Comparison of ENCODE assay signal across 1 cellular context in the genomic region with DNA sequence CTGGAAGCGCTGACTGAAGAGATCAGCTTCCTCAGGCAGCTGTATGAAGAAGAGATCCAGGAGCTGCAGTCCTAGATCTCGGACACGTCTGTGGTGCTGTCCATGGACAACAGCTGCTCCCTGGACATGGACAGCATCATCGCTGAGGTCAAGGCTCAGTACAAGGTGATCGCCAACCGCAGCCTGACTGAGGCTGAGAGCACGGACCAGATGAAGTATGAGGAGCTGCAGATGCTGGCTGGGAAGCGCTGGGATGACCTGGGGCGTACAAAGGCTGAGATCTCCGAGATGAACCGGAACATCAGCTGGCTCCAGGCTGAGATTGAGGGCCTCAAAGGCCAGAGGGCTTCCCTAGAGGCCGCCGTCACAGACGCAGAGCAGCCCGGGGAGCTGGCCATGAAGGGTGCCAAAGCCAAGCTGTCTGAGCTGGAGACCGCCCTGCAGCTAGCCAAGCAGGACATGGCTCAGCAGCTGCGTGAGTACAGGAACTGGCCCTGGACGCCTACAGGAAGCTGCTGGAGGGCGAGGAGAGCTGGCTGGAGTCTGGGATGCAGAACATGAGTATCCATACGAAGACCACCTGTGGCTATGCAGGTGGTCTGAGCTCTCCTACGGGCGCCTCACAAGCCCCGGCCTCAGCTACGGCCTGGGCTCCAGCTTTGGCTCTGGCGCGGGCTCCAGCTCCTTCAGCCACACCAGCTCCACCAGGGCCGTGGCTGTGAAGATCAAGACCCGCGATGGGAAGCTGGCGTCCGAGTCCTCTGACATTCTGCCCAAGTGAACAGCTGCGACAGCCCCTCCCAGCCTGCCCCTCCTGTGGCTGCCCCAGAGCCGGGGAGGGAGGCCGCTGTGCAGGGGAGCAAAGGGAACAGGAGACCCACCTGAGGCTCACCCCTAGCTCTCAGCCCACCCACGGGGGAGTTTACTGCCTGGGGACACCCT.
TF ChIP-seq lines count a peak whose summit lies in the region.

No MANE protein-coding gene starts in this region.

TF ChIP-seq in HepG2, 621 proteins besides CTCF, POLR2A, EP300 and RAD21 (continued from another document):
- TF ChIP-seq, protein P1, sequence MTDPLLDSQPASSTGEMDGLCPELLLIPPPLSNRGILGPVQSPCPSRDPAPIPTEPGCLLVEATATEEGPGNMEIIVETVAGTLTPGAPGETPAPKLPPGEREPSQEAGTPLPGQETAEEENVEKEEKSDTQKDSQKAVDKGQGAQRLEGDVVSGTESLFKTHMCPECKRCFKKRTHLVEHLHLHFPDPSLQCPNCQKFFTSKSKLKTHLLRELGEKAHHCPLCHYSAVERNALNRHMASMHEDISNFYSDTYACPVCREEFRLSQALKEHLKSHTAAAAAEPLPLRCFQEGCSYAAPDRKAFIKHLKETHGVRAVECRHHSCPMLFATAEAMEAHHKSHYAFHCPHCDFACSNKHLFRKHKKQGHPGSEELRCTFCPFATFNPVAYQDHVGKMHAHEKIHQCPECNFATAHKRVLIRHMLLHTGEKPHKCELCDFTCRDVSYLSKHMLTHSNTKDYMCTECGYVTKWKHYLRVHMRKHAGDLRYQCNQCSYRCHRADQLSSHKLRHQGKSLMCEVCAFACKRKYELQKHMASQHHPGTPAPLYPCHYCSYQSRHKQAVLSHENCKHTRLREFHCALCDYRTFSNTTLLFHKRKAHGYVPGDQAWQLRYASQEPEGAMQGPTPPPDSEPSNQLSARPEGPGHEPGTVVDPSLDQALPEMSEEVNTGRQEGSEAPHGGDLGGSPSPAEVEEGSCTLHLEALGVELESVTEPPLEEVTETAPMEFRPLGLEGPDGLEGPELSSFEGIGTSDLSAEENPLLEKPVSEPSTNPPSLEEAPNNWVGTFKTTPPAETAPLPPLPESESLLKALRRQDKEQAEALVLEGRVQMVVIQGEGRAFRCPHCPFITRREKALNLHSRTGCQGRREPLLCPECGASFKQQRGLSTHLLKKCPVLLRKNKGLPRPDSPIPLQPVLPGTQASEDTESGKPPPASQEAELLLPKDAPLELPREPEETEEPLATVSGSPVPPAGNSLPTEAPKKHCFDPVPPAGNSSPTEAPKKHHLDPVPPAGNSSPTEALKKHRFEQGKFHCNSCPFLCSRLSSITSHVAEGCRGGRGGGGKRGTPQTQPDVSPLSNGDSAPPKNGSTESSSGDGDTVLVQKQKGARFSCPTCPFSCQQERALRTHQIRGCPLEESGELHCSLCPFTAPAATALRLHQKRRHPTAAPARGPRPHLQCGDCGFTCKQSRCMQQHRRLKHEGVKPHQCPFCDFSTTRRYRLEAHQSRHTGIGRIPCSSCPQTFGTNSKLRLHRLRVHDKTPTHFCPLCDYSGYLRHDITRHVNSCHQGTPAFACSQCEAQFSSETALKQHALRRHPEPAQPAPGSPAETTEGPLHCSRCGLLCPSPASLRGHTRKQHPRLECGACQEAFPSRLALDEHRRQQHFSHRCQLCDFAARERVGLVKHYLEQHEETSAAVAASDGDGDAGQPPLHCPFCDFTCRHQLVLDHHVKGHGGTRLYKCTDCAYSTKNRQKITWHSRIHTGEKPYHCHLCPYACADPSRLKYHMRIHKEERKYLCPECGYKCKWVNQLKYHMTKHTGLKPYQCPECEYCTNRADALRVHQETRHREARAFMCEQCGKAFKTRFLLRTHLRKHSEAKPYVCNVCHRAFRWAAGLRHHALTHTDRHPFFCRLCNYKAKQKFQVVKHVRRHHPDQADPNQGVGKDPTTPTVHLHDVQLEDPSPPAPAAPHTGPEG (CRISPR knock-in tag; IDR thresholded peaks at IDR 0.05) = no peak
